8 cellular contexts compared by ENCODE assay signal in genomic region chr6:87589693-87590416, GRCh38. TPM values are rescaled to one million over a fixed set of nuclear protein-coding genes. Genes with fewer than 3 reads are reported as not detected.
DNase-seq lines count a peak whose midpoint lies in the region; ATAC-seq and TF ChIP-seq lines count a peak whose summit lies in the region.

Gene ORC3, plus strand, starts transcription at chr6:87590135. Its CDS starts 34 bp downstream, at chr6:87590169.
Gene RARS2, minus strand, starts transcription at chr6:87589987. Its CDS starts 30 bp downstream, at chr6:87589957.

- DNase-seq in GM04503 (ENCODE audit: low read depth) (peak; percentile 69), HFFc6 (peak; percentile 93), NB4 (ENCODE audit: low read depth) (peak; percentile 97), SK-N-MC (ENCODE audit: low read depth, low spot score) (peak; percentile 47), nucleus accumbens (lab: John Stamatoyannopoulos, UW) (peak; percentile 69 to 99 (median 94)), suprapubic skin (ENCODE audit: low spot score in 2 of 2) (peak; percentile 97 to 99)
- DNase-seq in activated naive CD4-positive, alpha-beta T cell treated with anti-CD3 and anti-CD28 coated beads, Interleukin-2, amount 10 ng/mL, durations not matched to agents 7 days and 5 days, result peak; percentile 97

- peaks cover 35% of the 10 kb centered on the region for H3K36me3 Mint-ChIP-seq in HFFc6 (ENCODE audit: low read depth)
- H3K36me3 Mint-ChIP-seq in activated naive CD4-positive, alpha-beta T cell treated with anti-CD3 and anti-CD28 coated beads, Interleukin-2, amount 10 ng/mL, durations not matched to agents 7 days and 5 days, result peaks cover 34% of the 10 kb centered on the region

- H3K36me3 ChIP-seq in SK-N-MC (ENCODE audit: insufficient read depth, low read length) (peaks cover 13% of the 10 kb centered on the region), gastroesophageal sphincter (peaks cover 0 to 12% of the 10 kb centered on the region in 2 donors), suprapubic skin (peaks cover 9% of the 10 kb centered on the region)

- TF ChIP-seq EP300 in gastroesophageal sphincter (IDR thresholded peaks at IDR 0.05) (no peak), suprapubic skin (IDR thresholded peaks at IDR 0.05) (no peak)

- H3K4me1 ChIP-seq in gastroesophageal sphincter (peaks cover 0 to 57% (median 21%) of the 10 kb centered on the region in 3 donors), suprapubic skin (peaks cover 35% of the 10 kb centered on the region)

- no peaks in the 10 kb centered on the region; the same call in 1 of the 2 replicates for H3K27me3 Mint-ChIP-seq in HFFc6 (ENCODE audit: insufficient read depth)
- no peaks in the 10 kb centered on the region for H3K27me3 Mint-ChIP-seq in activated naive CD4-positive, alpha-beta T cell treated with anti-CD3 and anti-CD28 coated beads, Interleukin-2, amount 10 ng/mL, durations not matched to agents 7 days and 5 days

- peak within 1 kb of the TSS; percentile 95 for H3K4me3 Mint-ChIP-seq in HFFc6
- peak within 1 kb of the TSS; percentile 94 for H3K4me3 Mint-ChIP-seq in activated naive CD4-positive, alpha-beta T cell treated with anti-CD3 and anti-CD28 coated beads, Interleukin-2, amount 10 ng/mL, durations not matched to agents 7 days and 5 days

- H3K27ac ChIP-seq in SK-N-MC, result no peak within 1 kb of the TSS
- H3K27ac ChIP-seq in gastroesophageal sphincter, result peak within 1 kb of the TSS; percentile 83 to 90 (median 86)
- H3K27ac ChIP-seq in suprapubic skin, result peak within 1 kb of the TSS; percentile 91

- CTCF ChIA-PET in activated naive CD4-positive, alpha-beta T cell treated with anti-CD3 and anti-CD28 coated beads, Interleukin-2, amount 10 ng/mL, durations not matched to agents 7 days and 5 days (lab: Charles Lee), result interaction anchor here (0.9 to 1.4 kb wide), 2 partner anchors 11 to 67 kb away, joined by 3 read pairs; no protein-coding TSS in a partner anchor

- peak; percentile 90 for TF ChIP-seq POLR2A in NB4 (IDR thresholded peaks at IDR 0.05; ENCODE audit: extremely low read depth, insufficient read length)
- peak; percentile 88 to 94 for TF ChIP-seq POLR2A in gastroesophageal sphincter (IDR thresholded peaks at IDR 0.05)
- TF ChIP-seq POLR2A in suprapubic skin (IDR thresholded peaks at IDR 0.05), result peak; percentile 54 to 89

- H3K9me3 ChIP-seq in SK-N-MC (ENCODE audit: low read depth, low read length) (no peaks in the 10 kb centered on the region), gastroesophageal sphincter (no peaks in the 10 kb centered on the region), suprapubic skin (no peaks in the 10 kb centered on the region)

- H3K27me3 ChIP-seq in gastroesophageal sphincter (no peaks in the 10 kb centered on the region), suprapubic skin (no peaks in the 10 kb centered on the region)

- TF ChIP-seq CTCF in HFFc6 (IDR thresholded peaks at IDR 0.05) (no peak; the same call in 1 of the 2 replicates), NB4 (IDR thresholded peaks at IDR 0.05; ENCODE audit: low read depth, low read length) (no peak), gastroesophageal sphincter (IDR thresholded peaks at IDR 0.05) (peak in 1 of 4 experiments; percentile 11), suprapubic skin (IDR thresholded peaks at IDR 0.05) (no peak)

- peaks cover 54% of the 10 kb centered on the region for H3K4me1 Mint-ChIP-seq in HFFc6 (ENCODE audit: low read depth)
- peaks cover 57% of the 10 kb centered on the region for H3K4me1 Mint-ChIP-seq in activated naive CD4-positive, alpha-beta T cell treated with anti-CD3 and anti-CD28 coated beads, Interleukin-2, amount 10 ng/mL, durations not matched to agents 7 days and 5 days

- no peaks in the 10 kb centered on the region for H3K9me3 Mint-ChIP-seq in HFFc6
- H3K9me3 Mint-ChIP-seq in activated naive CD4-positive, alpha-beta T cell treated with anti-CD3 and anti-CD28 coated beads, Interleukin-2, amount 10 ng/mL, durations not matched to agents 7 days and 5 days, result peaks cover 3% of the 10 kb centered on the region

- peak within 1 kb of the TSS; percentile 95 for H3K27ac Mint-ChIP-seq in HFFc6
- H3K27ac Mint-ChIP-seq in activated naive CD4-positive, alpha-beta T cell treated with anti-CD3 and anti-CD28 coated beads, Interleukin-2, amount 10 ng/mL, durations not matched to agents 7 days and 5 days, result peak within 1 kb of the TSS; percentile 90

- peak; percentile 100 for ATAC-seq in gastroesophageal sphincter

- WGBS in gastroesophageal sphincter (ENCODE audit: low coverage in 1 of 2), 2 donors, result no CpG with 5 or more reads among the region's 49 CpGs
- 0% methylated on average over 15 of the region's 49 CpGs for WGBS in suprapubic skin

- H3K9ac ChIP-seq in SK-N-MC (ENCODE audit: insufficient read length), result peak within 1 kb of the TSS; percentile 97

- H3K4me3 ChIP-seq in NB4 (ENCODE audit: low read depth, low read length) (peak within 1 kb of the TSS; percentile 97), SK-N-MC (peak within 1 kb of the TSS; percentile 98), gastroesophageal sphincter (peak within 1 kb of the TSS; percentile 77 to 96), suprapubic skin (peak within 1 kb of the TSS; percentile 75)

RNA-seq across cellular contexts. Expression of gene ORC3, which starts in this region (rescaled TPM):
- total RNA-seq in HFFc6 (2021; fragmentation: NEBNext Ultra II Directional; extraction: Animal tissue kit (Norgen Biotek cat#: 25700)), result 10 to 100 TPM; 26.7 to 35.1 (median 29.7) TPM
- total RNA-seq in gastroesophageal sphincter, result 10 to 100 TPM; 11.3 to 24.3 (median 14.1) TPM
- 10 to 100 TPM in 3 of 4 donors, 1 to 10 TPM in 1; 9.7 to 30.6 (median 12.9) TPM for total RNA-seq in suprapubic skin

RNA-seq across cellular contexts. Expression of gene RARS2, which starts in this region (rescaled TPM):
- total RNA-seq in HFFc6 (2021; fragmentation: NEBNext Ultra II Directional; extraction: Animal tissue kit (Norgen Biotek cat#: 25700)), result 10 to 100 TPM; 48.3 to 62.0 (median 58.3) TPM
- total RNA-seq in gastroesophageal sphincter (10 to 100 TPM; 13.6 to 26.9 (median 23.4) TPM), suprapubic skin (10 to 100 TPM; 16.4 to 29.6 (median 19.7) TPM)

Comparison
In these comparisons a context has a peak if more than half of its experiments do, and no peak if none do; other contexts are left out.
1. DNase-seq: peak in every context shown above with its lines; median percentile 98 in suprapubic skin; 97 in NB4; 97 in activated naive CD4-positive, alpha-beta T cell treated with anti-CD3 and anti-CD28 coated beads, Interleukin-2, amount 10 ng/mL, durations not matched to agents 7 days and 5 days; 94 in nucleus accumbens; 93 in HFFc6; 69 in GM04503; 47 in SK-N-MC.